In genomic region chrX:78946178-78946896, GRCh38 we compare ENCODE assay signal across 18 cellular contexts. TPM values are rescaled to one million over a fixed set of nuclear protein-coding genes. Genes with fewer than 3 reads are reported as not detected.
A peak's percentile ranks its signal among the peaks of the same experiment; 100 is the strongest.
DNase-seq lines count a peak whose midpoint lies in the region; ATAC-seq, FAIRE-seq and TF ChIP-seq lines count a peak whose summit lies in the region.
"Had no signal": no experiment of that assay in that cellular context is flagged by ENCODE, and none has a peak within 500 bp of the region (broad histone marks: within the 10 kb centered on the region; RNA-seq: fewer than 3 reads in every experiment).

No MANE protein-coding gene starts in this region.

- no peaks in the 10 kb centered on the region for H3K9me3 ChIP-seq in CD4-positive, alpha-beta T cell (ENCODE audit: control insufficient read depth, low read length)
- no peaks in the 10 kb centered on the region for H3K9me3 ChIP-seq in muscle layer of duodenum (ENCODE audit: control insufficient read depth in 1 of 2, low read length in 2 of 2)
- H3K9me3 ChIP-seq: pancreas had no signal

- no peaks in the 10 kb centered on the region for H3K36me3 ChIP-seq in muscle layer of duodenum (ENCODE audit: control insufficient read depth in 1 of 2, insufficient read depth in 2 of 2, low read length in 2 of 2)
- H3K36me3 ChIP-seq: pancreas had no signal

- H3K27ac ChIP-seq in CD4-positive, alpha-beta T cell (ENCODE audit: low read depth, low read length): peak overlapping the region; percentile 83
- H3K27ac ChIP-seq in muscle layer of duodenum (ENCODE audit: low read length): peak overlapping the region; percentile 23
- H3K27ac ChIP-seq: pancreas had no signal

- H3K4me3 ChIP-seq in muscle layer of duodenum (ENCODE audit: low read depth in 1 of 2, low read length in 2 of 2): no peak overlapping the region
- H3K4me3 ChIP-seq: pancreas had no signal

- peak; percentile 89 for FAIRE-seq in GM12891 (lab: Jason Lieb, UNC)
- FAIRE-seq: H54, pancreas had no signal

- H3K9me3 Mint-ChIP-seq in CD4-positive, alpha-beta T cell: no peaks in the 10 kb centered on the region
- H3K9me3 Mint-ChIP-seq in activated CD8-positive, alpha-beta T cell treated with anti-CD3 and anti-CD28 coated beads for 36 hours: no peaks in the 10 kb centered on the region

- POLR2A ChIA-PET in CD4-positive, alpha-beta T cell (lab: Charles Lee): interaction anchor here (0.8 to 2.5 kb wide), 7 partner anchors 9 to 209 kb away, joined by 3 to 22 read pairs (median 4); no protein-coding TSS in a partner anchor
- POLR2A ChIA-PET in activated CD8-positive, alpha-beta T cell treated with anti-CD3 and anti-CD28 coated beads for 36 hours (lab: Charles Lee): interaction anchor here (0.8 to 1.1 kb wide), 3 partner anchors 9 to 202 kb away, joined by 3 read pairs; no protein-coding TSS in a partner anchor
- POLR2A ChIA-PET in GM10248 (lab: Yijun Ruan, JAX): no interaction called here

- DNase-seq in CD4-positive, alpha-beta T cell: no peak
- DNase-seq in GM12891 (ENCODE audit: insufficient read length, low spot score) (no peak), GM10248 (ENCODE audit: extremely low spot score) (no peak), H4 (ENCODE audit: low spot score) (no peak), islet precursor cell (no peak)
- no peak for DNase-seq in activated CD8-positive, alpha-beta T cell treated with anti-CD3 and anti-CD28 coated beads for 36 hours
- DNase-seq: activated CD4-positive, alpha-beta T cell treated with anti-CD3 and anti-CD28 coated beads for 4 hours; caudate nucleus; DMS 273 treated with DMSO at 0.1 percent for 48 hours; foreskin melanocyte; mesendoderm; NCI-H446 treated with DMSO at 0.1 percent for 48 hours; pancreas; substantia nigra had no signal

- H3K27me3 Mint-ChIP-seq in CD4-positive, alpha-beta T cell: no peaks in the 10 kb centered on the region
- H3K27me3 Mint-ChIP-seq in activated CD8-positive, alpha-beta T cell treated with anti-CD3 and anti-CD28 coated beads for 36 hours: no peaks in the 10 kb centered on the region

- intact Hi-C loops in CD4-positive, alpha-beta T cell (cut with DNase I, micrococcal nuclease): loop anchor here (5.0 to 10.0 kb wide), 4 partner anchors 221 to 1052 kb away; partner anchors contain the start of genes COX7B (in 1 of the 2), ITM2A (in 1 of the 2) and MAGT1 (in 1 of the 2)
- intact Hi-C loops in activated CD8-positive, alpha-beta T cell treated with anti-CD3 and anti-CD28 coated beads for 36 hours (cut with micrococcal nuclease): loop anchor here (5.0 kb wide), 3 partner anchors 36 to 201 kb away; no protein-coding TSS in a partner anchor

- H3K27ac Mint-ChIP-seq in CD4-positive, alpha-beta T cell: peak overlapping the region; percentile 96
- H3K27ac Mint-ChIP-seq in activated CD8-positive, alpha-beta T cell treated with anti-CD3 and anti-CD28 coated beads for 36 hours: peak overlapping the region; percentile 97

- H3K4me1 ChIP-seq in muscle layer of duodenum (ENCODE audit: control insufficient read depth in 1 of 2, insufficient read depth in 2 of 2, low read length in 2 of 2): no peaks in the 10 kb centered on the region
- H3K4me1 ChIP-seq: pancreas had no signal

- peaks cover 80% of the 10 kb centered on the region for H3K4me1 Mint-ChIP-seq in CD4-positive, alpha-beta T cell (ENCODE audit: low read depth)
- peaks cover 56% of the 10 kb centered on the region for H3K4me1 Mint-ChIP-seq in activated CD8-positive, alpha-beta T cell treated with anti-CD3 and anti-CD28 coated beads for 36 hours (ENCODE audit: low read depth)

- H3K27me3 ChIP-seq in CD4-positive, alpha-beta T cell (ENCODE audit: control insufficient read depth, insufficient read depth, low read length): no peaks in the 10 kb centered on the region
- no peaks in the 10 kb centered on the region for H3K27me3 ChIP-seq in muscle layer of duodenum (ENCODE audit: low read depth, low read length)

- no peak for TF ChIP-seq CTCF in CD4-positive, alpha-beta T cell (IDR thresholded peaks at IDR 0.05)
- TF ChIP-seq CTCF in activated CD8-positive, alpha-beta T cell treated with anti-CD3 and anti-CD28 coated beads for 36 hours (IDR thresholded peaks at IDR 0.05): no peak
- TF ChIP-seq CTCF in GM10248 (IDR thresholded peaks at IDR 0.05; ENCODE audit: control extremely low read depth, extremely low read depth, low read depth, missing control alignments): no peak

- no peak for TF ChIP-seq POLR2A in GM12891 (IDR thresholded peaks at IDR 0.05; ENCODE audit: low read depth, low read length)

- H3K36me3 Mint-ChIP-seq in CD4-positive, alpha-beta T cell (ENCODE audit: low read depth): peaks cover 60% of the 10 kb centered on the region
- peaks cover 51% of the 10 kb centered on the region for H3K36me3 Mint-ChIP-seq in activated CD8-positive, alpha-beta T cell treated with anti-CD3 and anti-CD28 coated beads for 36 hours (ENCODE audit: low read depth)

- CTCF ChIA-PET in CD4-positive, alpha-beta T cell (lab: Charles Lee): no interaction called here
- CTCF ChIA-PET in activated CD8-positive, alpha-beta T cell treated with anti-CD3 and anti-CD28 coated beads for 36 hours (lab: Charles Lee): interaction anchor here (1.1 kb wide), 1 partner anchor 324 kb away, joined by 3 read pairs; no protein-coding TSS in a partner anchor
- CTCF ChIA-PET in GM10248 (lab: Yijun Ruan, JAX): interaction anchor here (1.4 to 2.9 kb wide), 2 partner anchors 12 to 23 kb away, joined by 4 to 8 read pairs; no protein-coding TSS in a partner anchor

- ATAC-seq in CD4-positive, alpha-beta T cell (ENCODE audit: poor library complexity): no peak
- ATAC-seq in activated CD8-positive, alpha-beta T cell treated with anti-CD3 and anti-CD28 coated beads for 36 hours: peak; percentile 17
- no peak for ATAC-seq in HG03520 (IDR thresholded peaks at IDR 0.05; ENCODE audit: unreplicated experiment)
- ATAC-seq: Panc1, pancreas had no signal

- peak overlapping the region; percentile 93 for H3K4me3 Mint-ChIP-seq in CD4-positive, alpha-beta T cell
- H3K4me3 Mint-ChIP-seq in activated CD8-positive, alpha-beta T cell treated with anti-CD3 and anti-CD28 coated beads for 36 hours: peak overlapping the region; percentile 98

TF ChIP-seq in GM12891, 5 proteins besides CTCF, POLR2A, EP300 and RAD21:
- TF ChIP-seq POLR2AphosphoS5 (IDR thresholded peaks at IDR 0.05; ENCODE audit: low read depth, low read length) (no peak), POU2F2 (IDR thresholded peaks at IDR 0.05; ENCODE audit: low read depth, low read length) (no peak), TAF1 (IDR thresholded peaks at IDR 0.05; ENCODE audit: low read depth, low read length) (no peak), SPI1 (IDR thresholded peaks at IDR 0.05; ENCODE audit: low read depth, low read length) (no peak), PAX5 (IDR thresholded peaks at IDR 0.05; ENCODE audit: insufficient read depth, low read length, severe bottlenecking) (no peak)

RNA-seq across cellular contexts. Expression of gene P2RY10, which starts 1.1 kb away (rescaled TPM):
- total RNA-seq in CD4-positive, alpha-beta T cell: 10 to 100 TPM; 85.3 to 98.5 TPM
- 39.9 TPM for polyA plus RNA-seq in GM12891 (2012; ENCODE audit: low read depth, missing spikeins)
- total RNA-seq in activated CD8-positive, alpha-beta T cell treated with anti-CD3 and anti-CD28 coated beads for 36 hours: 10 to 100 TPM; 42.1 to 42.2 TPM
- total RNA-seq in H4 (2014; rRNA removed; shearing (Covaris generic)): not detected in 2 replicates

Comparison
In these comparisons a context has a peak if more than half of its experiments do, and no peak if none do; other contexts are left out.
1. RNA of gene P2RY10, which starts 1.1 kb away (total RNA-seq): 85.3 to 98.5 TPM in CD4-positive, alpha-beta T cell and 42.1 to 42.2 TPM in activated CD8-positive, alpha-beta T cell treated with anti-CD3 and anti-CD28 coated beads for 36 hours; not detected in H4; every median in the first group is over 10 times any median in the second.